ENCODE assay signal across 15 cellular contexts in genomic region chr3:42778644-42779043, GRCh38. TPM values are rescaled to one million over a fixed set of nuclear protein-coding genes. Genes with fewer than 3 reads are reported as not detected.
A peak's percentile ranks its signal among the peaks of the same experiment; 100 is the strongest.
DNase-seq lines count a peak whose midpoint lies in the region; ATAC-seq and TF ChIP-seq lines count a peak whose summit lies in the region.
"Had no signal": no experiment of that assay in that cellular context is flagged by ENCODE, and none has a peak within 500 bp of the region (broad histone marks: within the 10 kb centered on the region; RNA-seq: fewer than 3 reads in every experiment).

No MANE protein-coding gene starts in this region.

- TF ChIP-seq CTCF in fibroblast of mammary gland (conservative IDR thresholded peaks at IDR 0.05; ENCODE audit: control insufficient read depth, insufficient read depth, low read depth, low read length) (no peak), transverse colon (IDR thresholded peaks at IDR 0.05) (no peak), foreskin keratinocyte (conservative IDR thresholded peaks at IDR 0.05) (no peak), GM13976 (IDR thresholded peaks at IDR 0.05; ENCODE audit: borderline replicate concordance, control extremely low read depth, extremely low read depth, insufficient read depth, missing control alignments) (no peak)

- no peaks in the 10 kb centered on the region for H3K27me3 ChIP-seq in transverse colon
- H3K27me3 ChIP-seq in foreskin keratinocyte = no peaks in the 10 kb centered on the region
- H3K27me3 ChIP-seq: adrenal gland, SJSA1 had no signal

- H3K9me3 ChIP-seq in transverse colon = no peaks in the 10 kb centered on the region
- H3K9me3 ChIP-seq: adrenal gland, SJSA1 had no signal

- no peak for TF ChIP-seq EP300 in transverse colon (IDR thresholded peaks at IDR 0.05; ENCODE audit: low read depth)

- DNase-seq in NCI-H82 (lab: John Stamatoyannopoulos, UW) (peak; percentile 91), fibroblast of mammary gland (ENCODE audit: low read depth) (peak; percentile 98), myocyte (ENCODE audit: low read depth) (peak; percentile 91), transverse colon (no peak), foreskin keratinocyte (no peak), GM13976 (ENCODE audit: low spot score) (no peak), DMS79 treated with DMSO at 0.1 percent for 48 hours (lab: John Stamatoyannopoulos, UW) (no peak)
- DNase-seq: effector memory CD4-positive, alpha-beta T cell; GOT3; NCI-H1105; NCI-H524; stimulated activated CD8-positive, alpha-beta memory T cell treated with anti-CD3 and anti-CD28 coated beads, Interleukin-4, amount 100 ng/mL, for 48 hours; WERI-Rb-1 had no signal

- WGBS in transverse colon (ENCODE audit: low coverage in 1 of 2), 2 donors = 69 to 78% methylated on average over 2 of the region's 2 CpGs

- no peak for TF ChIP-seq POLR2A in transverse colon (IDR thresholded peaks at IDR 0.05)

- in situ Hi-C loops in transverse colon (cut with MboI; ENCODE audit: low pct_ligation_motif_present in 1 of 4, low pct_unique_long_range_greater_than_20kb in 1 of 4, low sequenced_read_pairs in 3 of 4) (no loop called here), GM13976 (cut with MboI; ENCODE audit: low sequenced_read_pairs, unreplicated experiment) (no loop called here)

- no peak for ATAC-seq in foreskin keratinocyte

- intact Hi-C loops in transverse colon (cut with DNase I; ENCODE audit: low total_unique reads) = no loop called here

- no peak overlapping the region for H3K4me3 ChIP-seq in fibroblast of mammary gland (ENCODE audit: control insufficient read depth, low read depth, low read length)
- no peak overlapping the region for H3K4me3 ChIP-seq in transverse colon
- H3K4me3 ChIP-seq: adrenal gland, SJSA1 had no signal

- peaks cover 1 to 42% (median 14%) of the 10 kb centered on the region in 4 donors for H3K4me1 ChIP-seq in transverse colon
- peaks cover 4% of the 10 kb centered on the region for H3K4me1 ChIP-seq in foreskin keratinocyte
- H3K4me1 ChIP-seq: SJSA1 had no signal

- H3K27ac ChIP-seq in transverse colon (peak overlapping the region; percentile 45 to 61 (median 52)), foreskin keratinocyte (no peak overlapping the region)
- H3K27ac ChIP-seq: SJSA1, WERI-Rb-1 had no signal

- H3K36me3 ChIP-seq in transverse colon = no peaks in the 10 kb centered on the region
- H3K36me3 ChIP-seq: adrenal gland had no signal

RNA-seq across cellular contexts. Expression of gene CCDC13, which starts 5.6 kb away (rescaled TPM):
- total RNA-seq in myocyte (1.0 and 1.2 TPM in 2 replicates), transverse colon (10 to 100 TPM in 2 of 4 donors, 1 to 10 TPM in 1, under 1 TPM in 1; 0.27 to 33.3 (median 13.6) TPM), foreskin keratinocyte (0.32 TPM in 1 of 2 replicates, not detected in the other)
- polyA plus RNA-seq in myocyte (2012) = 0.62 TPM
- 0.18 and 0.25 TPM in 2 replicates for polyA plus RNA-seq in foreskin keratinocyte

RNA-seq across cellular contexts. Expression of gene HIGD1A, which starts 25.6 kb away (rescaled TPM):
- total RNA-seq in myocyte (192 and 193 TPM in 2 replicates), transverse colon (100 to 1,000 TPM in 3 of 4 donors, 10 to 100 TPM in 1; 41.4 to 518 (median 379) TPM), foreskin keratinocyte (236 and 243 TPM in 2 replicates)
- polyA plus RNA-seq in myocyte (2012) = 106 TPM
- polyA plus RNA-seq in foreskin keratinocyte = 183 and 201 TPM in 2 replicates

RNA-seq across cellular contexts. Expression of gene ACKR2, which starts 30.6 kb away (rescaled TPM):
- total RNA-seq in myocyte (0.11 TPM in 1 of 2 replicates, not detected in the other), transverse colon (1 to 10 TPM; 1.4 to 9.2 (median 5.2) TPM), foreskin keratinocyte (0.20 and 0.21 TPM in 2 replicates)
- polyA plus RNA-seq in myocyte (2012) = 3.5 TPM
- polyA plus RNA-seq in foreskin keratinocyte = 0.04 and 0.11 TPM in 2 replicates
- total RNA-seq: SJSA1 had no signal

Comparison
In these comparisons a context has a peak if more than half of its experiments do, and no peak if none do; other contexts are left out.
1. DNase-seq: peak in NCI-H82 (single experiment), fibroblast of mammary gland (single experiment) and myocyte (single experiment); none in transverse colon (single experiment), foreskin keratinocyte (0 of 2), GM13976 (single experiment) and DMS79 treated with DMSO at 0.1 percent for 48 hours (single experiment).